Comparison of ENCODE assay signal across 15 cellular contexts in the genomic region with DNA sequence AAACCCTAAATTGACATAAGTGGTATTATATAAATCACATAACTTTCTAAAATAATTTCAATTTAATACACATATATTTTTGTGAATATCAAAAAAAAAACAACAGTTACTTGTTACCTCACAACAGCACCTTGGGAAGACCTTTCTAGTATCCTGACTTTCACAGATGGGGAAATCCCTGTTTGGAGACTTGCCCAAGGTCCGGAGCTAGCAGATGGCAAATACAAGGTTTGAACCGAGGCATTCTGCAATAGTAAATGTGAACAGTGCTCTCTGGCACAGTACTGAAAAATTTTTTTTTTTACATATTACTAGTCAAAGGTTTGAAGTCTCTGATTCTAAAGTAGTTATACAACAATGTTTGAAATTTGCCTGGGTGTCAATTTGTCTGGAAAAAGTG.
DNase-seq lines count a peak whose midpoint lies in the region; ATAC-seq and TF ChIP-seq lines count a peak whose summit lies in the region.
"Had no signal": no experiment of that assay in that cellular context is flagged by ENCODE, and none has a peak within 500 bp of the region (broad histone marks: within the 10 kb centered on the region; RNA-seq: fewer than 3 reads in every experiment).

No MANE protein-coding gene starts in this region.

- intact Hi-C loops in Caco-2 (cut with micrococcal nuclease; ENCODE audit: unreplicated experiment), result no loop called here
- intact Hi-C loops in adrenal gland (cut with DNase I), result no loop called here
- intact Hi-C loops in naive thymus-derived CD4-positive, alpha-beta T cell (cut with micrococcal nuclease), result no loop called here

- H3K4me1 ChIP-seq in Caco-2, result peaks cover 22% of the 10 kb centered on the region
- H3K4me1 ChIP-seq in adrenal gland (replicated peaks in 1 of 2), result peaks cover 0 to 3% of the 10 kb centered on the region in 2 donors
- H3K4me1 ChIP-seq in naive thymus-derived CD4-positive, alpha-beta T cell (ENCODE audit: control insufficient read depth in 2 of 2, insufficient read depth in 2 of 2, low read length in 2 of 2), result no peaks in the 10 kb centered on the region

- POLR2A ChIA-PET in Caco-2 (lab: Charles Lee), result no interaction called here
- POLR2A ChIA-PET in naive thymus-derived CD4-positive, alpha-beta T cell (lab: Charles Lee), result no interaction called here

- TF ChIP-seq POLR2A in adrenal gland (IDR thresholded peaks at IDR 0.05), result no peak

- no TSS peak for BruUV-seq in Caco-2 (replicated peaks; lab: Mats Ljungman, UMichigan)

- no peak overlapping the region for H3K4me3 Mint-ChIP-seq in Caco-2 (ENCODE audit: unreplicated experiment)
- H3K4me3 Mint-ChIP-seq in naive thymus-derived CD4-positive, alpha-beta T cell, result no peak overlapping the region
- H3K4me3 Mint-ChIP-seq: B cell; CD4-positive, alpha-beta T cell; GM23338; H9 had no signal

- ATAC-seq in left lobe of liver (peak; percentile 79), omental fat pad (ENCODE audit: low FRiP score) (no peak)
- ATAC-seq in naive thymus-derived CD4-positive, alpha-beta T cell, result no peak

- peaks cover 12% of the 10 kb centered on the region for H3K9me3 Mint-ChIP-seq in Caco-2 (ENCODE audit: unreplicated experiment)
- peaks cover 0 to 6% (median 0%) of the 10 kb centered on the region in 11 donors for H3K9me3 Mint-ChIP-seq in naive thymus-derived CD4-positive, alpha-beta T cell
- H3K9me3 Mint-ChIP-seq: CD4-positive, alpha-beta T cell had no signal

- no peak for DNase-seq in Caco-2
- DNase-seq in NCI-H1694 (lab: John Stamatoyannopoulos, UW), result peak; percentile 53
- peak; percentile 44 to 73 (median 63) for DNase-seq in adrenal gland
- DNase-seq in left lobe of liver (ENCODE audit: low spot score), result peak; percentile 48
- no peak for DNase-seq in omental fat pad (ENCODE audit: low spot score)
- no peak for DNase-seq in NCI-H1092 (lab: John Stamatoyannopoulos, UW)
- no peak for DNase-seq in NOMO-1 (lab: John Stamatoyannopoulos, UW; ENCODE audit: unreplicated experiment in 2 of 2)
- no peak for DNase-seq in naive thymus-derived CD4-positive, alpha-beta T cell
- DNase-seq: ACHN; CD4-positive, alpha-beta T cell; DND-41; GF-D8; H9 had no signal

- H3K27ac Mint-ChIP-seq in Caco-2 (ENCODE audit: unreplicated experiment), result peak overlapping the region; percentile 20
- H3K27ac Mint-ChIP-seq in naive thymus-derived CD4-positive, alpha-beta T cell, result no peak overlapping the region
- H3K27ac Mint-ChIP-seq: B cell; CD4-positive, alpha-beta T cell had no signal

- WGBS in adrenal gland, 4 donors, result 40 to 76% (median 44%) methylated on average over 2 of the region's 2 CpGs

- no peak overlapping the region for H3K4me3 ChIP-seq in Caco-2 (ENCODE audit: low read depth, low read length)
- no peak overlapping the region for H3K4me3 ChIP-seq in adrenal gland
- H3K4me3 ChIP-seq in naive thymus-derived CD4-positive, alpha-beta T cell (ENCODE audit: low read length), result no peak overlapping the region
- H3K4me3 ChIP-seq: GM23338 had no signal

- H3K27me3 ChIP-seq in Caco-2 (replicated peaks; ENCODE audit: control insufficient read depth, insufficient read depth, low read length) (no peaks in the 10 kb centered on the region), adrenal gland (no peaks in the 10 kb centered on the region)
- no peaks in the 10 kb centered on the region for H3K27me3 ChIP-seq in naive thymus-derived CD4-positive, alpha-beta T cell (ENCODE audit: control insufficient read depth in 2 of 2, insufficient read depth in 2 of 2, low read length in 2 of 2)

- H3K27ac ChIP-seq in adrenal gland, result no peak overlapping the region
- H3K27ac ChIP-seq in naive thymus-derived CD4-positive, alpha-beta T cell (ENCODE audit: low read depth, low read length), result no peak overlapping the region

- CTCF ChIA-PET in Caco-2 (lab: Charles Lee), result no interaction called here
- CTCF ChIA-PET in naive thymus-derived CD4-positive, alpha-beta T cell (lab: Charles Lee), result interaction anchor here (0.6 kb wide), 1 partner anchor 699 kb away, joined by 3 read pairs; no protein-coding TSS in a partner anchor

- TF ChIP-seq CTCF in Caco-2 (IDR thresholded peaks at IDR 0.05; ENCODE audit: insufficient read depth in 1 of 2, low read depth in 1 of 2, low read length in 1 of 2, severe bottlenecking in 1 of 2, unreplicated experiment in 1 of 2), result no peak
- TF ChIP-seq CTCF in adrenal gland (IDR thresholded peaks at IDR 0.05), result no peak
- no peak for TF ChIP-seq CTCF in omental fat pad (IDR thresholded peaks at IDR 0.05)

- H3K27me3 Mint-ChIP-seq in Caco-2 (ENCODE audit: insufficient read depth, unreplicated experiment), result no peaks in the 10 kb centered on the region
- peaks cover 0 to 3% (median 0%) of the 10 kb centered on the region in 5 donors for H3K27me3 Mint-ChIP-seq in naive thymus-derived CD4-positive, alpha-beta T cell
- H3K27me3 Mint-ChIP-seq: B cell; CD4-positive, alpha-beta T cell had no signal

- H3K9me3 ChIP-seq in Caco-2, result peaks cover 7% of the 10 kb centered on the region; the same call in 1 of the 2 replicates
- no peaks in the 10 kb centered on the region for H3K9me3 ChIP-seq in adrenal gland (replicated peaks in 1 of 3)
- H3K9me3 ChIP-seq in naive thymus-derived CD4-positive, alpha-beta T cell (ENCODE audit: control insufficient read depth in 2 of 3, low read length in 3 of 3), result no peaks in the 10 kb centered on the region

- no peaks in the 10 kb centered on the region for H3K36me3 ChIP-seq in Caco-2 (ENCODE audit: control insufficient read depth, insufficient read depth, low read length)
- H3K36me3 ChIP-seq in adrenal gland (replicated peaks in 1 of 2), result no peaks in the 10 kb centered on the region
- H3K36me3 ChIP-seq in naive thymus-derived CD4-positive, alpha-beta T cell (ENCODE audit: control insufficient read depth in 2 of 3, insufficient read depth in 3 of 3, low read length in 3 of 3), result no peaks in the 10 kb centered on the region

- H3K4me1 Mint-ChIP-seq in Caco-2 (ENCODE audit: low read depth, unreplicated experiment), result peaks cover 17% of the 10 kb centered on the region
- peaks cover 0 to 15% (median 6%) of the 10 kb centered on the region in 7 donors for H3K4me1 Mint-ChIP-seq in naive thymus-derived CD4-positive, alpha-beta T cell
- H3K4me1 Mint-ChIP-seq: B cell had no signal

- H3K36me3 Mint-ChIP-seq in Caco-2 (ENCODE audit: insufficient read depth, unreplicated experiment), result peaks cover 6% of the 10 kb centered on the region
- H3K36me3 Mint-ChIP-seq in naive thymus-derived CD4-positive, alpha-beta T cell, result peaks cover 0 to 37% (median 19%) of the 10 kb centered on the region in 5 donors

Comparison
In these comparisons a context has a peak if more than half of its experiments do, and no peak if none do; other contexts are left out.
1. DNase-seq: peak in NCI-H1694 (single experiment), adrenal gland (7 of 7) and left lobe of liver (single experiment); none in Caco-2 (0 of 2), omental fat pad (single experiment), NCI-H1092 (single experiment), NOMO-1 (0 of 2) and naive thymus-derived CD4-positive, alpha-beta T cell (0 of 9).